Comparison of ENCODE assay signal across 23 cellular contexts in the genomic region with DNA sequence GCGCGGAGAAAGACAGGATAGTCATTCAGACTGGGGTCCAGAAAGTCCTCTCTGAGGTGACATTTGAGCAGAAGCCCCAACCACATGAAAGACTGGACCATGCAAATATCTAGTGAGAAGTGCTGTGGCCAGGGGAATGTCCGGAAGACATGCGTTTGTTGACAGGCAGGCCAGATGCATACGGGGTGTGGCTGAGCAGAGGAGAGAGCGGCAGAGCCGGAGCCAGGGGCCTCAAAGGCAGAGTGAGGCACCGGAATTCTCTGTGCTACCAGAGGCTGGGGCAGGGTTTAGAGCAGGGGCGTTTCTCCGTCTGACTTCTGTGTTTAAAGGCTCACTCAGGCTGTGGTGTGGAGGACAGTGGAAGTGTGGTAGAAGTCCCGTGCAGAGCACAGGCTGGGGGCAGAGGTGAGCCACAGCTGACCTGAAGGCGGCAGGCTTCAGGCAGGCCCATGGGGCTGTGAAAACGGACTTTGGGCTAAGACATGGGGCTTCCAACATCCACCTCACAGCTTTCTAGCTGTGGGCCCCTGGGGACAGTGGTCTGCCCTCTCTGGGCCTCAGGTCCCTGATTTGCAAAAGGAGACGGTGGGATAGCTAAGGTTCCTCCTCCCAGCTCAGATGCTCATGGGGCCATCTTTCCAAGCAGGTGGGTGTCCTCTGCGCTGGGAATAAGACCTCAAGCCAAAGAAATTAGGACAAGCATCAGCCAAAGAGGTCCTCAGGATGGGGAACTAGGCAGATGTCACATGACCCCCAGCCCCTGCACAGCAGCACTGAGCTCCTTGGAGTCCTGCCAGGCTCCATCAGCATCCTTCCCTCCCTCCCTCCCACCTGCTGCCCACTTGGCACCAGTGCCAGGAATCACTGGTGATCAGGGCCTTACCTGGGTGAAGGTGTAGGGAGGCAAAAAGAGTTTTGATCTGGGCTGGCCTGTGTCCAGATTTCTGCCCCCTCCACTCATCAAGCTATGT. TPM values are rescaled to one million over a fixed set of nuclear protein-coding genes. Genes with fewer than 3 reads are reported as not detected.
DNase-seq lines count a peak whose midpoint lies in the region; ATAC-seq and TF ChIP-seq lines count a peak whose summit lies in the region.
"Had no signal": no experiment of that assay in that cellular context is flagged by ENCODE, and none has a peak within 500 bp of the region (broad histone marks: within the 10 kb centered on the region; RNA-seq: fewer than 3 reads in every experiment).

No MANE protein-coding gene starts in this region.

- H2AK5ac ChIP-seq in H9 (ENCODE audit: insufficient read length, low read length) = no peak overlapping the region

- H4K91ac ChIP-seq in H9 (ENCODE audit: insufficient read length, low read depth, low read length) = no peak overlapping the region

- H3K27me3 Mint-ChIP-seq in H9 (ENCODE audit: low read depth) = peaks cover 9% of the 10 kb centered on the region

- peak; percentile 18 for ATAC-seq in mucosa of descending colon
- ATAC-seq: activated CD8-positive, alpha-beta memory T cell treated with anti-CD3 and anti-CD28 coated beads, Interleukin-2, amount 10 ng/mL, durations not matched to agents 7 days and 5 days had no signal

- no peak for TF ChIP-seq CTCF in H9 (conservative IDR thresholded peaks at IDR 0.05)
- no peak for TF ChIP-seq CTCF in mucosa of descending colon (IDR thresholded peaks at IDR 0.05)

- H3K27me3 ChIP-seq in H9 (ENCODE audit: insufficient read depth, low read length) = no peaks in the 10 kb centered on the region
- no peaks in the 10 kb centered on the region for H3K27me3 ChIP-seq in MG63
- H3K27me3 ChIP-seq: brain microvascular endothelial cell, colonic mucosa had no signal

- H3K79me2 ChIP-seq in H9 (ENCODE audit: insufficient read depth, low read length) = no peaks in the 10 kb centered on the region

- no peaks in the 10 kb centered on the region for H3K9me3 ChIP-seq in H9 (ENCODE audit: control insufficient read depth, low read depth, low read length)
- H3K9me3 ChIP-seq in mucosa of descending colon = no peaks in the 10 kb centered on the region
- no peaks in the 10 kb centered on the region for H3K9me3 ChIP-seq in MG63
- H3K9me3 ChIP-seq: colonic mucosa, thoracic aorta had no signal

- H3K27ac ChIP-seq in H9 (ENCODE audit: insufficient read length, low read depth, low read length) = no peak overlapping the region
- H3K27ac ChIP-seq: brain microvascular endothelial cell, colonic mucosa, thoracic aorta had no signal

- no peak overlapping the region for H3K4me2 ChIP-seq in H9 (ENCODE audit: insufficient read depth, insufficient read length, low read length)

- no peak overlapping the region for H2AFZ ChIP-seq in H9 (ENCODE audit: low read length)

- no peak overlapping the region for H2BK20ac ChIP-seq in H9 (ENCODE audit: low read depth, low read length, poor library complexity, severe bottlenecking)

- H3K4me3 ChIP-seq in mucosa of descending colon (no peak overlapping the region), MG63 (no peak overlapping the region)
- H3K4me3 ChIP-seq: colonic mucosa, skin epidermis, thoracic aorta had no signal

- no peaks in the 10 kb centered on the region for H3K23me2 ChIP-seq in H9 (ENCODE audit: insufficient read length, low read depth, low read length, poor library complexity, severe bottlenecking)

- peaks cover 0 to 3% of the 10 kb centered on the region in 2 experiments; a peak in 1 of 4 replicates for H3K4me1 Mint-ChIP-seq in H9
- H3K4me1 Mint-ChIP-seq: nephron had no signal

- DNase-seq in DMS79 (lab: John Stamatoyannopoulos, UW) (peak; percentile 23), H9 (peak; percentile 25), RPMI7951 (ENCODE audit: low read depth) (peak; percentile 17), mucosa of descending colon (no peak), MG63 (no peak), AML-193 (lab: John Stamatoyannopoulos, UW) (no peak)
- no peak for DNase-seq in activated CD4-positive, alpha-beta T cell treated with anti-CD3 and anti-CD28 coated beads, Interleukin-2, amount 50 U/mL, for 48 hours
- DNase-seq: activated CD4-positive, alpha-beta T cell treated with anti-CD3 and anti-CD28 coated beads for 48 hours; activated CD8-positive, alpha-beta memory T cell treated with anti-CD3 and anti-CD28 coated beads, Interleukin-2, amount 10 ng/mL, durations not matched to agents 7 days and 5 days; brain microvascular endothelial cell; CD4-positive, CD25-positive, alpha-beta regulatory T cell; colonic mucosa; DMS53; glutamatergic neuron; HCEC 1CT; NCI-H1092 treated with DMSO at 0.1 percent for 48 hours; NCI-H226; stimulated activated CD4-positive, alpha-beta T cell treated with anti-CD3 and anti-CD28 coated beads, Interleukin-2, amount 100 ng/mL, for 24 hours; stimulated activated naive CD4-positive, alpha-beta T cell had no signal

- H3K4me3 Mint-ChIP-seq in H9 = no peak overlapping the region
- H3K4me3 Mint-ChIP-seq: activated CD8-positive, alpha-beta memory T cell treated with anti-CD3 and anti-CD28 coated beads, Interleukin-2, amount 10 ng/mL, durations not matched to agents 7 days and 5 days; CD4-positive, CD25-positive, alpha-beta regulatory T cell; nephron had no signal

- H3K23ac ChIP-seq in H9 (ENCODE audit: insufficient read length, low read depth, low read length) = no peak overlapping the region

- no peak overlapping the region for H2BK120ac ChIP-seq in H9 (ENCODE audit: low read depth, low read length, poor library complexity, severe bottlenecking)

- H3K4ac ChIP-seq in H9 (ENCODE audit: low read depth, low read length) = no peak overlapping the region

- H2BK15ac ChIP-seq in H9 (ENCODE audit: low read depth, low read length) = no peak overlapping the region

- no peak overlapping the region for H2BK12ac ChIP-seq in H9 (ENCODE audit: insufficient read length, low read depth, low read length)

- H3K9ac ChIP-seq in H9 (ENCODE audit: extremely low read depth, insufficient read length, low read length) = no peak overlapping the region

- intact Hi-C loops in mucosa of descending colon (cut with DNase I, micrococcal nuclease) = no loop called here

- no peak overlapping the region; a peak in 1 of 7 replicates for H3K27ac Mint-ChIP-seq in H9
- H3K27ac Mint-ChIP-seq: activated CD8-positive, alpha-beta memory T cell treated with anti-CD3 and anti-CD28 coated beads, Interleukin-2, amount 10 ng/mL, durations not matched to agents 7 days and 5 days; CD4-positive, CD25-positive, alpha-beta regulatory T cell; nephron had no signal

- H4K8ac ChIP-seq in H9 (replicated peaks; ENCODE audit: insufficient read length, low read depth, low read length) = no peak overlapping the region

- no peak overlapping the region for H3K56ac ChIP-seq in H9 (ENCODE audit: insufficient read length, low read depth, low read length)

- WGBS in H9 (ENCODE audit: extremely low coverage, insufficient read length, low lambda C conversion rate) = no CpG with 5 or more reads among the region's 15 CpGs

- no peaks in the 10 kb centered on the region for H3K36me3 Mint-ChIP-seq in H9 (ENCODE audit: insufficient read depth in 1 of 3, low read depth in 3 of 3)
- H3K36me3 Mint-ChIP-seq: activated CD8-positive, alpha-beta memory T cell treated with anti-CD3 and anti-CD28 coated beads, Interleukin-2, amount 10 ng/mL, durations not matched to agents 7 days and 5 days; CD4-positive, CD25-positive, alpha-beta regulatory T cell had no signal

- H3K18ac ChIP-seq in H9 (ENCODE audit: insufficient read length, low read depth, low read length) = no peak overlapping the region

- no peaks in the 10 kb centered on the region for H4K20me1 ChIP-seq in H9 (ENCODE audit: control insufficient read depth, insufficient read depth, insufficient read length)

- no peaks in the 10 kb centered on the region for H3K36me3 ChIP-seq in mucosa of descending colon (ENCODE audit: low read depth)
- H3K36me3 ChIP-seq in MG63 = no peaks in the 10 kb centered on the region
- H3K36me3 ChIP-seq: brain microvascular endothelial cell, colonic mucosa, thoracic aorta had no signal

- H4K5ac ChIP-seq in H9 (ENCODE audit: insufficient read length, low read depth, low read length) = no peak overlapping the region

- no peaks in the 10 kb centered on the region; a peak in 2 of 5 replicates for H3K9me3 Mint-ChIP-seq in H9

- no peak overlapping the region; the same call in 1 of the 2 replicates for H3K14ac ChIP-seq in H9 (ENCODE audit: insufficient read depth, low read length)

- H3K4me1 ChIP-seq in H9 (ENCODE audit: insufficient read depth, low read length) (no peaks in the 10 kb centered on the region), mucosa of descending colon (ENCODE audit: low read depth) (no peaks in the 10 kb centered on the region)
- H3K4me1 ChIP-seq: colonic mucosa had no signal

- no peaks in the 10 kb centered on the region for H3K79me1 ChIP-seq in H9 (ENCODE audit: insufficient read depth, low read depth, low read length, poor library complexity, severe bottlenecking)

- H2BK5ac ChIP-seq in H9 (ENCODE audit: insufficient read length, low read length) = no peak overlapping the region

- H3T11ph ChIP-seq in H9 (ENCODE audit: low read length) = no peak overlapping the region

RNA-seq across cellular contexts. Expression of a gene that starts 11.2 kb away (rescaled TPM):
- total RNA-seq in H9 (2021) (0.44 and 0.66 TPM in 2 replicates), mucosa of descending colon (not detected)
- total RNA-seq in RPMI7951 (2014; rRNA removed; shearing (Covaris generic)) = not detected in 2 replicates
- not detected in 2 replicates for total RNA-seq in MG63 (2014; rRNA removed; shearing (Covaris generic); ENCODE audit: low replicate concordance)
- total RNA-seq: colonic mucosa, LHCN-M2 had no signal

RNA-seq across cellular contexts. Expression of a gene that starts 45.6 kb away (rescaled TPM):
- total RNA-seq in H9 (2021) (0.59 and 0.83 TPM in 2 replicates), mucosa of descending colon (1 to 10 TPM in 1 of 3 donors, under 1 TPM in 1, not detected in 1; 0.35 to 1.1 TPM)
- not detected in 2 replicates for total RNA-seq in RPMI7951 (2014; rRNA removed; shearing (Covaris generic))
- not detected in 2 replicates for total RNA-seq in MG63 (2014; rRNA removed; shearing (Covaris generic); ENCODE audit: low replicate concordance)
- total RNA-seq: CD4-positive, CD25-positive, alpha-beta regulatory T cell; LHCN-M2 had no signal

Comparison
In these comparisons a context has a peak if more than half of its experiments do, and no peak if none do; other contexts are left out.
1. DNase-seq: peak in DMS79 (single experiment), H9 (single experiment) and RPMI7951 (single experiment); none in mucosa of descending colon (0 of 3), activated CD4-positive, alpha-beta T cell treated with anti-CD3 and anti-CD28 coated beads, Interleukin-2, amount 50 U/mL, for 48 hours (0 of 2), MG63 (single experiment) and AML-193 (0 of 2).